Comparison of ENCODE assay signal across 10 cellular contexts in genomic region chr10:30682377-30683199, GRCh38. TPM values are rescaled to one million over a fixed set of nuclear protein-coding genes. Genes with fewer than 3 reads are reported as not detected.
DNase-seq lines count a peak whose midpoint lies in the region; ATAC-seq and TF ChIP-seq lines count a peak whose summit lies in the region.
"Not testable (repeated sequence)": the region's sequence is repeated elsewhere in the genome, so short reads cannot be mapped to it uniquely, and the experiment has no call there.
"Had no signal": no experiment of that assay in that cellular context is flagged by ENCODE, and none has a peak within 500 bp of the region (broad histone marks: within the 10 kb centered on the region; RNA-seq: fewer than 3 reads in every experiment).

No MANE protein-coding gene starts in this region.

- DNase-seq in GM04503 (ENCODE audit: low read depth) = peak; percentile 85
- peak; percentile 65 for DNase-seq in NB4 (ENCODE audit: low read depth)
- peak; percentile 50 for DNase-seq in activated CD4-positive, CD25-positive, alpha-beta regulatory T cell treated with anti-CD3 and anti-CD28 coated beads, Interleukin-2, amount 50 U/mL, for 16 hours (ENCODE audit: low read depth, low spot score)
- peak; percentile 69 for DNase-seq in activated T-helper 9 cell treated with anti-CD3 and anti-CD28 coated beads, Interleukin-2, amount 50 U/mL, for 16 hours (ENCODE audit: low read depth)
- peak; percentile 34 for DNase-seq in dermis blood vessel endothelial cell
- peak; percentile 91 for DNase-seq in kidney tubule cell (ENCODE audit: low spot score)
- DNase-seq in stimulated activated CD4-positive, alpha-beta T cell treated with anti-CD3 and anti-CD28 coated beads, Interleukin-2, amount 100 ng/mL, for 24 hours = peak; percentile 73 to 78
- not testable (repeated sequence) for DNase-seq in aorta

- peak; percentile 79 for ATAC-seq in aorta (ENCODE audit: low FRiP score)

- not testable (repeated sequence) for TF ChIP-seq CTCF in NB4 (IDR thresholded peaks at IDR 0.05; ENCODE audit: low read depth, low read length)

- intact Hi-C loops in aorta (cut with DNase I) = not testable (repeated sequence)

- H3K4me1 ChIP-seq in aorta (ENCODE audit: control insufficient read depth in 1 of 2, insufficient read depth in 2 of 2, low read length in 2 of 2) = not testable (repeated sequence)

- not testable (repeated sequence) for H3K27me3 ChIP-seq in aorta (ENCODE audit: control insufficient read depth in 1 of 2, insufficient read depth in 2 of 2, low read length in 1 of 2)

- TF ChIP-seq POLR2A in NB4 (IDR thresholded peaks at IDR 0.05; ENCODE audit: extremely low read depth, insufficient read length) = not testable (repeated sequence)

- 54 to 56% methylated on average over 9 of the region's 9 CpGs for WGBS in aorta, 2 donors

- not testable (repeated sequence) for H3K9me3 ChIP-seq in aorta (ENCODE audit: control insufficient read depth, low read length)

- not testable (repeated sequence) for H3K36me3 ChIP-seq in aorta (ENCODE audit: control insufficient read depth in 1 of 2, insufficient read depth in 2 of 2, low read length in 1 of 2)

- H3K27ac ChIP-seq in aorta (ENCODE audit: low read depth in 1 of 2, low read length in 2 of 2) = not testable (repeated sequence)

- not testable (repeated sequence) for H3K4me3 ChIP-seq in NB4 (ENCODE audit: low read depth, low read length); aorta (ENCODE audit: low read length in 2 of 2)

RNA-seq across cellular contexts. Expression of gene LYZL2, which starts 53.0 kb away (rescaled TPM):
- total RNA-seq in dermis blood vessel endothelial cell (not detected in 2 replicates), aorta (not detected)
- polyA plus RNA-seq in aorta = not detected
- total RNA-seq: G401, skeletal muscle tissue had no signal
